ENCODE assay signal across 1 cellular context in the genomic region with DNA sequence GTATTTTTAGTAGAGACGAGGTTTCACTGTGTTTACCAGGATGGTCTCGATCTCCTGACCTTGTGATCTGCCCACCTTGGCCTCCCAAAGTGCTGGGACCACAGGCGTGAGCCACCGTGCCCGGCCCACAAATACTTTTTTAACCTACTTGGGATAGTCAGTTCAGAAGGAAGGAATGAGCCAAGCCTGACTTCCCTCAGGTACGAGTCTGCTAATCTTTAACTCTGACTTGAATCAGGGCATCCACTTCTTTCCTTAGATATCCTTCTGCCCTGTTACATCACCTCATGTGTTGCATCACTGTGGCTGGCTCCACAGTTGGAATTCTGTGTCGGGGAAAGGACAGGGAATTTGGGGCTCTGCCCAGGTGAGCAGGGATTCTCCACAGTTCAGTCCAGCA.
TF ChIP-seq lines count a peak whose summit lies in the region.

No MANE protein-coding gene starts in this region.

TF ChIP-seq in HepG2, 621 proteins besides CTCF, POLR2A, EP300 and RAD21 (continued from another document and continues in another):
- TF ChIP-seq ZBTB40 (IDR thresholded peaks at IDR 0.05) (no peak), ZBTB40 (CRISPR knock-in tag; IDR thresholded peaks at IDR 0.05) (no peak), ZNF615 (CRISPR knock-in tag; IDR thresholded peaks at IDR 0.05; ENCODE audit: borderline replicate concordance) (no peak), ZNF660 (CRISPR knock-in tag; IDR thresholded peaks at IDR 0.05; ENCODE audit: borderline replicate concordance, low read depth) (no peak), ZNF484 (CRISPR knock-in tag; IDR thresholded peaks at IDR 0.05; ENCODE audit: borderline replicate concordance, low read depth) (no peak), NR2F1 (CRISPR knock-in tag; IDR thresholded peaks at IDR 0.05) (peak; percentile 17 to 58; a peak in 2 of 4 replicates), PRPF4 (IDR thresholded peaks at IDR 0.05; ENCODE audit: low read depth, low read length, poor library complexity, severe bottlenecking) (no peak), ZNF30 (CRISPR knock-in tag; IDR thresholded peaks at IDR 0.05) (no peak), ARNT2 (CRISPR knock-in tag; IDR thresholded peaks at IDR 0.05; ENCODE audit: low read depth) (no peak), HOXA3 (CRISPR knock-in tag; IDR thresholded peaks at IDR 0.05) (peak; percentile 74), ZNF552 (CRISPR knock-in tag; IDR thresholded peaks at IDR 0.05; ENCODE audit: borderline replicate concordance) (no peak), HIVEP1 (CRISPR knock-in tag; IDR thresholded peaks at IDR 0.05) (peak; percentile 39; the same call in 1 of the 2 replicates), HOMEZ (CRISPR knock-in tag; IDR thresholded peaks at IDR 0.05; ENCODE audit: low read depth) (peak; percentile 46; the same call in 1 of the 2 replicates), KLF12 (CRISPR knock-in tag; IDR thresholded peaks at IDR 0.05; ENCODE audit: borderline replicate concordance) (no peak), CENPBD1 (CRISPR knock-in tag; IDR thresholded peaks at IDR 0.05; ENCODE audit: borderline replicate concordance, low read depth) (no peak), MTA1 (CRISPR knock-in tag; IDR thresholded peaks at IDR 0.05; ENCODE audit: borderline replicate concordance) (no peak), ZNF12 (CRISPR knock-in tag; IDR thresholded peaks at IDR 0.05) (peak; percentile 71; the same call in 1 of the 2 replicates), TEAD2 (CRISPR knock-in tag; IDR thresholded peaks at IDR 0.05) (no peak), TSC22D2 (CRISPR knock-in tag; IDR thresholded peaks at IDR 0.05; ENCODE audit: borderline replicate concordance) (0 out of 2 replicates have a peak, but pooled peaks have one; percentile 57), FOXK1 (CRISPR knock-in tag; IDR thresholded peaks at IDR 0.05; ENCODE audit: borderline replicate concordance, low read depth) (peak; percentile 65; the same call in 1 of the 2 replicates), ZNF850 (CRISPR knock-in tag; conservative IDR thresholded peaks at IDR 0.05) (no peak), ZNF609 (CRISPR knock-in tag; IDR thresholded peaks at IDR 0.05; ENCODE audit: borderline replicate concordance) (no peak), ZNF83 (CRISPR knock-in tag; IDR thresholded peaks at IDR 0.05; ENCODE audit: borderline replicate concordance) (no peak), SCMH1 (CRISPR knock-in tag; IDR thresholded peaks at IDR 0.05; ENCODE audit: borderline replicate concordance) (no peak), ZNF337 (CRISPR knock-in tag; IDR thresholded peaks at IDR 0.05; ENCODE audit: borderline replicate concordance, low read depth) (no peak), HDAC2 (CRISPR knock-in tag; IDR thresholded peaks at IDR 0.05) (peak; percentile 94), ZNF550 (CRISPR knock-in tag; IDR thresholded peaks at IDR 0.05; ENCODE audit: borderline replicate concordance) (0 out of 2 replicates have a peak, but pooled peaks have one; percentile 23)
- TF ChIP-seq, protein P1, sequence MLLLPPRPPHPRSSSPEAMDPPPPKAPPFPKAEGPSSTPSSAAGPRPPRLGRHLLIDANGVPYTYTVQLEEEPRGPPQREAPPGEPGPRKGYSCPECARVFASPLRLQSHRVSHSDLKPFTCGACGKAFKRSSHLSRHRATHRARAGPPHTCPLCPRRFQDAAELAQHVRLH (CRISPR knock-in tag; IDR thresholded peaks at IDR 0.05; ENCODE audit: borderline replicate concordance, low read depth), result peak; percentile 83; the same call in 1 of the 2 replicates
- TF ChIP-seq, protein P2, sequence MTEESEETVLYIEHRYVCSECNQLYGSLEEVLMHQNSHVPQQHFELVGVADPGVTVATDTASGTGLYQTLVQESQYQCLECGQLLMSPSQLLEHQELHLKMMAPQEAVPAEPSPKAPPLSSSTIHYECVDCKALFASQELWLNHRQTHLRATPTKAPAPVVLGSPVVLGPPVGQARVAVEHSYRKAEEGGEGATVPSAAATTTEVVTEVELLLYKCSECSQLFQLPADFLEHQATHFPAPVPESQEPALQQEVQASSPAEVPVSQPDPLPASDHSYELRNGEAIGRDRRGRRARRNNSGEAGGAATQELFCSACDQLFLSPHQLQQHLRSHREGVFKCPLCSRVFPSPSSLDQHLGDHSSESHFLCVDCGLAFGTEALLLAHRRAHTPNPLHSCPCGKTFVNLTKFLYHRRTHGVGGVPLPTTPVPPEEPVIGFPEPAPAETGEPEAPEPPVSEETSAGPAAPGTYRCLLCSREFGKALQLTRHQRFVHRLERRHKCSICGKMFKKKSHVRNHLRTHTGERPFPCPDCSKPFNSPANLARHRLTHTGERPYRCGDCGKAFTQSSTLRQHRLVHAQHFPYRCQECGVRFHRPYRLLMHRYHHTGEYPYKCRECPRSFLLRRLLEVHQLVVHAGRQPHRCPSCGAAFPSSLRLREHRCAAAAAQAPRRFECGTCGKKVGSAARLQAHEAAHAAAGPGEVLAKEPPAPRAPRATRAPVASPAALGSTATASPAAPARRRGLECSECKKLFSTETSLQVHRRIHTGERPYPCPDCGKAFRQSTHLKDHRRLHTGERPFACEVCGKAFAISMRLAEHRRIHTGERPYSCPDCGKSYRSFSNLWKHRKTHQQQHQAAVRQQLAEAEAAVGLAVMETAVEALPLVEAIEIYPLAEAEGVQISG (CRISPR knock-in tag; IDR thresholded peaks at IDR 0.05), result peak; percentile 30; the same call in 1 of the 2 replicates
- TF ChIP-seq, protein P3, sequence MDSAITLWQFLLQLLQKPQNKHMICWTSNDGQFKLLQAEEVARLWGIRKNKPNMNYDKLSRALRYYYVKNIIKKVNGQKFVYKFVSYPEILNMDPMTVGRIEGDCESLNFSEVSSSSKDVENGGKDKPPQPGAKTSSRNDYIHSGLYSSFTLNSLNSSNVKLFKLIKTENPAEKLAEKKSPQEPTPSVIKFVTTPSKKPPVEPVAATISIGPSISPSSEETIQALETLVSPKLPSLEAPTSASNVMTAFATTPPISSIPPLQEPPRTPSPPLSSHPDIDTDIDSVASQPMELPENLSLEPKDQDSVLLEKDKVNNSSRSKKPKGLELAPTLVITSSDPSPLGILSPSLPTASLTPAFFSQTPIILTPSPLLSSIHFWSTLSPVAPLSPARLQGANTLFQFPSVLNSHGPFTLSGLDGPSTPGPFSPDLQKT (CRISPR knock-in tag; IDR thresholded peaks at IDR 0.05; ENCODE audit: borderline replicate concordance), result no peak
- TF ChIP-seq, protein P4, sequence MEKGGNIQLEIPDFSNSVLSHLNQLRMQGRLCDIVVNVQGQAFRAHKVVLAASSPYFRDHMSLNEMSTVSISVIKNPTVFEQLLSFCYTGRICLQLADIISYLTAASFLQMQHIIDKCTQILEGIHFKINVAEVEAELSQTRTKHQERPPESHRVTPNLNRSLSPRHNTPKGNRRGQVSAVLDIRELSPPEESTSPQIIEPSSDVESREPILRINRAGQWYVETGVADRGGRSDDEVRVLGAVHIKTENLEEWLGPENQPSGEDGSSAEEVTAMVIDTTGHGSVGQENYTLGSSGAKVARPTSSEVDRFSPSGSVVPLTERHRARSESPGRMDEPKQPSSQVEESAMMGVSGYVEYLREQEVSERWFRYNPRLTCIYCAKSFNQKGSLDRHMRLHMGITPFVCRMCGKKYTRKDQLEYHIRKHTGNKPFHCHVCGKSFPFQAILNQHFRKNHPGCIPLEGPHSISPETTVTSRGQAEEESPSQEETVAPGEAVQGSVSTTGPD (CRISPR knock-in tag; IDR thresholded peaks at IDR 0.05), result no peak
